8 cellular contexts compared by ENCODE assay signal in the genomic region with DNA sequence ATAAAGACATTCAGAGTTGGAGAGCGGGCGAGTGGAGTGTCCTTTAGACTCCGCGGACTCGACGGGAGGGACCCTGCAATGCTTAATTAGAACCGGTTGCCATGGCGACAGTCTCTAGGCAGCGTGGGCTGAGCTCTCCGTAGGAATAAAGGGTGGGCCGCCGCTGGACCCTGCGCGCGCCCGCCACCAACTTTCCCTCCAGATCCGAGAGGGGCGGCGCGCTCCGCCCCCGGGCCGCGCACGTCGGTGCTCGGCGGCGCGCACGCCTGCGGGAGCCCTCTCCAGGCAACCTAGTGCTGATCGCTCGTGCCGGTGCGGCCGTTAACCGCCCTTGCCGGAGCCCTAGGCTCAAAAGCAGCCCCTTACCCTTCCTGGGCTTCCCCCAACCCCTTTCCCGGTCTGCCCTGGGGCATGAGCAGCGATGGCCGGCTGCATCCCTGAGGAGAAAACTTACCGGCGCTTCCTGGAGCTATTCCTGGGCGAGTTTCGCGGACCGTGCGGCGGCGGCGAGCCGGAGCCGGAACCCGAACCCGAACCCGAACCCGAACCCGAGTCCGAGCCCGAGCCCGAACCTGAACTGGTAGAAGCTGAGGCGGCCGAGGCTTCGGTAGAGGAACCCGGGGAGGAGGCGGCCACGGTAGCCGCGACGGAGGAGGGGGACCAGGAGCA. TPM values are rescaled to one million over a fixed set of nuclear protein-coding genes. Genes with fewer than 3 reads are reported as not detected.
DNase-seq lines count a peak whose midpoint lies in the region; ATAC-seq and TF ChIP-seq lines count a peak whose summit lies in the region.

Gene PPM1E (plus strand): TSS at position 278 of the 669 bp plus-strand sequence.

- H3K4me1 Mint-ChIP-seq in activated naive CD4-positive, alpha-beta T cell treated with anti-CD3 and anti-CD28 coated beads, Interleukin-2, amount 10 ng/mL, durations not matched to agents 7 days and 5 days, result peaks cover 11% of the 10 kb centered on the region

- peaks cover 41% of the 10 kb centered on the region for H3K36me3 ChIP-seq in DOHH2 (ENCODE audit: control insufficient read depth, low read length)
- H3K36me3 ChIP-seq in upper lobe of left lung, result no peaks in the 10 kb centered on the region

- 5 to 14% methylated on average over 19 to 32 of the region's 71 CpGs for WGBS in upper lobe of left lung, 2 donors

- ATAC-seq in omental fat pad (ENCODE audit: low FRiP score) (peak; percentile 83), upper lobe of left lung (ENCODE audit: low FRiP score in 2 of 2) (peak; percentile 67 to 91), HG02938 (IDR thresholded peaks at IDR 0.05; ENCODE audit: unreplicated experiment) (no peak)

- no peak for TF ChIP-seq CTCF in DOHH2 (IDR thresholded peaks at IDR 0.05; ENCODE audit: low read depth, low read length, poor library complexity, severe bottlenecking)
- TF ChIP-seq CTCF in LNCaP clone FGC (IDR thresholded peaks at IDR 0.05; ENCODE audit: control insufficient read depth, extremely low read depth, insufficient read depth), result no peak
- no peak for TF ChIP-seq CTCF in RWPE1 (conservative IDR thresholded peaks at IDR 0.05; ENCODE audit: low read depth)
- no peak for TF ChIP-seq CTCF in omental fat pad (IDR thresholded peaks at IDR 0.05)
- no peak for TF ChIP-seq CTCF in upper lobe of left lung (IDR thresholded peaks at IDR 0.05)

- intact Hi-C loops in head of caudate nucleus (cut with DNase I), result no loop called here

- peaks cover 2% of the 10 kb centered on the region for H3K36me3 Mint-ChIP-seq in activated naive CD4-positive, alpha-beta T cell treated with anti-CD3 and anti-CD28 coated beads, Interleukin-2, amount 10 ng/mL, durations not matched to agents 7 days and 5 days

- H3F3A ChIP-seq in DOHH2 (ENCODE audit: control insufficient read depth, insufficient read depth), result peaks cover 14% of the 10 kb centered on the region

- no peak for TF ChIP-seq EP300 in upper lobe of left lung (IDR thresholded peaks at IDR 0.05)

- H3K27ac ChIP-seq in DOHH2 (ENCODE audit: low read depth, low read length) (peak within 1 kb of the TSS; percentile 74), RWPE1 (no peak within 1 kb of the TSS), upper lobe of left lung (no peak within 1 kb of the TSS)

- H3K9me3 Mint-ChIP-seq in activated naive CD4-positive, alpha-beta T cell treated with anti-CD3 and anti-CD28 coated beads, Interleukin-2, amount 10 ng/mL, durations not matched to agents 7 days and 5 days, result no peaks in the 10 kb centered on the region

- H3K27me3 ChIP-seq in DOHH2 (ENCODE audit: control insufficient read depth, low read length) (no peaks in the 10 kb centered on the region), upper lobe of left lung (peaks cover 0 to 26% (median 15%) of the 10 kb centered on the region in 4 donors)

- CTCF ChIA-PET in RWPE1 (lab: Yijun Ruan, JAX), result interaction anchor here (0.6 to 0.9 kb wide), 2 partner anchors 12 to 249 kb away, joined by 3 read pairs; no protein-coding TSS in a partner anchor
- CTCF ChIA-PET in activated naive CD4-positive, alpha-beta T cell treated with anti-CD3 and anti-CD28 coated beads, Interleukin-2, amount 10 ng/mL, durations not matched to agents 7 days and 5 days (lab: Charles Lee), result interaction anchor here (0.6 to 1.1 kb wide), 2 partner anchors 228 to 296 kb away, joined by 3 read pairs; no protein-coding TSS in a partner anchor

- peaks cover 50% of the 10 kb centered on the region for H3K79me2 ChIP-seq in DOHH2 (ENCODE audit: control insufficient read depth, low read length)

- H3K4me1 ChIP-seq in DOHH2 (ENCODE audit: control insufficient read depth, low read length) (peaks cover 37% of the 10 kb centered on the region), upper lobe of left lung (peaks cover 14 to 20% (median 18%) of the 10 kb centered on the region in 4 donors)

- peaks cover 71% of the 10 kb centered on the region for H3K27me3 Mint-ChIP-seq in activated naive CD4-positive, alpha-beta T cell treated with anti-CD3 and anti-CD28 coated beads, Interleukin-2, amount 10 ng/mL, durations not matched to agents 7 days and 5 days

- peak within 1 kb of the TSS; percentile 85 for H3K4me3 ChIP-seq in DOHH2 (ENCODE audit: low read length)
- H3K4me3 ChIP-seq in LNCaP clone FGC (ENCODE audit: low read depth, low read length), result peak within 1 kb of the TSS; percentile 62
- H3K4me3 ChIP-seq in upper lobe of left lung, result peak within 1 kb of the TSS; percentile 32 to 68 (median 50)

- peaks cover 4% of the 10 kb centered on the region; the same call in 1 of the 2 replicates for H4K20me1 ChIP-seq in DOHH2 (ENCODE audit: control insufficient read depth, insufficient read depth, low read depth, low read length)

- H3K9me3 ChIP-seq in DOHH2 (ENCODE audit: control insufficient read depth, insufficient read depth, low read length) (no peaks in the 10 kb centered on the region), upper lobe of left lung (no peaks in the 10 kb centered on the region)

- H3K9me2 ChIP-seq in DOHH2 (replicated peaks; ENCODE audit: control insufficient read depth, low read length), result no peaks in the 10 kb centered on the region

- peak within 1 kb of the TSS; percentile 66 for H3K4me2 ChIP-seq in DOHH2 (ENCODE audit: low read length)

- H3K27ac Mint-ChIP-seq in activated naive CD4-positive, alpha-beta T cell treated with anti-CD3 and anti-CD28 coated beads, Interleukin-2, amount 10 ng/mL, durations not matched to agents 7 days and 5 days, result no peak within 1 kb of the TSS

- POLR2A ChIA-PET in RWPE1 (lab: Yijun Ruan, JAX; ENCODE audit: low non-redundant PET), result no interaction called here

- DNase-seq in LNCaP clone FGC (ENCODE audit: low read depth), result no peak
- DNase-seq in RWPE1 (ENCODE audit: low spot score), result peak; percentile 63
- peak; percentile 63 for DNase-seq in activated naive CD4-positive, alpha-beta T cell treated with anti-CD3 and anti-CD28 coated beads, Interleukin-2, amount 10 ng/mL, durations not matched to agents 7 days and 5 days
- DNase-seq in head of caudate nucleus, result peak in 41 of 42 donors; percentile 4 to 66 (median 40)
- no peak for DNase-seq in omental fat pad (ENCODE audit: low spot score)
- DNase-seq in upper lobe of left lung, result peak; percentile 28 to 92

- TF ChIP-seq POLR2A in upper lobe of left lung (IDR thresholded peaks at IDR 0.05), result no peak

- H3K4me3 Mint-ChIP-seq in activated naive CD4-positive, alpha-beta T cell treated with anti-CD3 and anti-CD28 coated beads, Interleukin-2, amount 10 ng/mL, durations not matched to agents 7 days and 5 days, result peak within 1 kb of the TSS; percentile 86

RNA-seq across cellular contexts. Expression of gene PPM1E, which starts in this region (rescaled TPM):
- total RNA-seq in omental fat pad (under 1 TPM in 3 of 4 donors, not detected in 1; 0.19 to 0.48 (median 0.46) TPM), upper lobe of left lung (under 1 TPM; under 0.01 to 0.76 (median 0.18) TPM)

Comparison
In these comparisons a context has a peak if more than half of its experiments do, and no peak if none do; other contexts are left out.
1. Peak in ATAC-seq in omental fat pad; RNA of the gene not detected or under 1 TPM.
2. Peak in DNase-seq, ATAC-seq and H3K4me3 ChIP-seq in upper lobe of left lung; RNA of the gene not detected or under 1 TPM.
3. DNase-seq: peak in RWPE1 (single experiment), activated naive CD4-positive, alpha-beta T cell treated with anti-CD3 and anti-CD28 coated beads, Interleukin-2, amount 10 ng/mL, durations not matched to agents 7 days and 5 days (single experiment) and head of caudate nucleus (41 of 42); none in LNCaP clone FGC (single experiment) and omental fat pad (single experiment).
4. Peak in every context shown above with its lines, with median percentiles within 50 percentile points of each other: H3K4me3 ChIP-seq.